14 cellular contexts compared by ENCODE assay signal in the genomic region with DNA sequence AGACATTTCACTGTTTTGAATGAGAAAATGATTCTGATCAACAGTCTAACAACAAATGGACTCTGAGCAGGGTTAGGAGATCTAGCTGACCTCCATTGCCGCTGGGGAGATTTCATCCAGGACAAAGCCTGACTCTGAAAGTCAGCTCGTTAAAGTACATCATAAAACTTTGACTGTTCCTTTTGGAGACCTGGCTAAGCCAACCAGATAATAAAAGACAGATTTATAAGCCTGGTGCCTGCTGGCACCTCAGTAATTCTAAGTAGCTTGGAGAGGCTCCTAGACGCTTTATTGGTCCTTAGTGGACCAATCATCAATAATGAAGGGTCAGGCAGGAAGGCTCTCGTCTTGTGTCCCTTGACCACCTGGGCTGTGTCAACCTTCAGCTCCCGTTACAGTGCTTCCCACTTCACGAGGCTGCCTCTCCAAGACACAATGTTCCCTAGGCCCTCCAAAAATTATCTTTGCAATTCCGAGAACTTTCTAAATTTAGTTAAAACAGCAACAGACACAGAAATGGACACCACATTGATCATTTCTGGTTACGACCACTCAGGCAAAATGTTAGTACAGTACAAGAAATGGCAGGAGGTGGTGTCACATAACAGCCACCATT.
"Had no signal": no experiment of that assay in that cellular context is flagged by ENCODE, and none has a peak within 500 bp of the region (broad histone marks: within the 10 kb centered on the region; RNA-seq: fewer than 3 reads in every experiment).

No MANE protein-coding gene starts in this region.

- ATAC-seq: foreskin keratinocyte; heart left ventricle; naive thymus-derived CD8-positive, alpha-beta T cell; sciatic nerve had no signal

- H3K36me3 ChIP-seq: esophagus squamous epithelium, heart left ventricle, neutrophil, stomach had no signal

- H3K27ac ChIP-seq: esophagus squamous epithelium, foreskin keratinocyte, neutrophil, skin epidermis, stomach had no signal

- H3K27me3 ChIP-seq: esophagus squamous epithelium, foreskin keratinocyte, neutrophil, stomach had no signal

- DNase-seq: cerebellar nuclear complex; esophagus squamous epithelium; foreskin keratinocyte; heart left ventricle; hippocampal formation; naive thymus-derived CD8-positive, alpha-beta T cell; stimulated activated CD4-positive, alpha-beta T cell treated with anti-CD3 and anti-CD28 coated beads, Interleukin-2, amount 100 ng/mL, for 24 hours; stimulated activated CD4-positive, alpha-beta T cell treated with anti-CD3 and anti-CD28 coated beads, Interleukin-4, amount 100 ng/mL, for 4 hours; stimulated activated naive CD4-positive, alpha-beta T cell; stomach; substantia nigra had no signal

- H3K9me3 ChIP-seq: esophagus squamous epithelium, heart left ventricle, neutrophil, stomach had no signal

- H3K4me3 ChIP-seq: esophagus squamous epithelium, heart left ventricle, skin epidermis, stomach had no signal
